Comparison of ENCODE assay signal across 25 cellular contexts in the genomic region with DNA sequence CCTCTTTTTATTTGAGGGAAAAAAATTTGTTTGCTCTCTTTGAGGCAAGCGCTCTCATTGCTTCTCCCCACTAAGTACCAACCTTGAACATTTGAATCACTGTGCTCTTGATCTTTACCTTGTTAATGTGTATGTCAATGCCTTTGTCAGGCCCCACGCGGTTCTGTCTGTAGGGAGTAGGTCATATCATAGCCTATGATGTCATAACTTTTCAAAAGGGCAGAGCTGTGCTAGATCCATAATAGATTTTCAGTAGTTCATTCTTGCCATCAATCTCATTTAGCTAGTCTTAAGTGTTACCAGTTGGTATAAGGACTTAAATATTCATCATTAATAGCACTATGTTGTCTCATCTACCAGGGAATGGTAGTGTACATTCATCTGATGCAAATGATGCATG.
"Had no signal": no experiment of that assay in that cellular context is flagged by ENCODE, and none has a peak within 500 bp of the region (broad histone marks: within the 10 kb centered on the region; RNA-seq: fewer than 3 reads in every experiment).

No MANE protein-coding gene starts in this region.

- H3K27ac Mint-ChIP-seq: activated CD8-positive, alpha-beta memory T cell treated with anti-CD3 and anti-CD28 coated beads, Interleukin-2, amount 10 ng/mL, durations not matched to agents 7 days and 5 days; activated naive CD8-positive, alpha-beta T cell treated with anti-CD3 and anti-CD28 coated beads, Interleukin-2, amount 50 U/mL, for 24 hours; T-helper 2 cell treated with Interferon-gamma antibody and Interleukin-4, amounts not matched to agents 5 μg/mL and 100 μg/mL, for 36 hours had no signal

- H3K36me3 ChIP-seq: brain microvascular endothelial cell, cardiac muscle cell, MG63, Peyer's patch, SJSA1 had no signal

- H3K4me3 Mint-ChIP-seq: activated CD8-positive, alpha-beta memory T cell treated with anti-CD3 and anti-CD28 coated beads, Interleukin-2, amount 10 ng/mL, durations not matched to agents 7 days and 5 days; activated naive CD8-positive, alpha-beta T cell treated with anti-CD3 and anti-CD28 coated beads, Interleukin-2, amount 50 U/mL, for 24 hours; activated T-cell treated with anti-CD3 and anti-CD28 coated beads, Interleukin-2, amount 50 U/mL, for 4 hours; T-helper 2 cell treated with Interferon-gamma antibody and Interleukin-4, amounts not matched to agents 5 μg/mL and 100 μg/mL, for 36 hours had no signal

- H3K4me3 ChIP-seq: cardiac muscle cell, MG63, Peyer's patch, SJSA1 had no signal

- H3K4me1 ChIP-seq: Peyer's patch, SJSA1 had no signal

- ATAC-seq: activated CD4-positive, CD25-positive, alpha-beta regulatory T cell treated with anti-CD3 and anti-CD28 coated beads, Interleukin-2, amount 50 U/mL, for 24 hours; activated CD8-positive, alpha-beta memory T cell treated with anti-CD3 and anti-CD28 coated beads, Interleukin-2, amount 10 ng/mL, durations not matched to agents 7 days and 5 days; activated naive CD8-positive, alpha-beta T cell treated with anti-CD3 and anti-CD28 coated beads, Interleukin-2, amount 50 U/mL, for 24 hours; activated T-cell treated with anti-CD3 and anti-CD28 coated beads, Interleukin-2, amount 50 U/mL, for 4 hours; SK-N-SH treated with all-trans-retinoic acid at 6 μM for 48 hours had no signal

- H3K4me1 Mint-ChIP-seq: activated CD8-positive, alpha-beta memory T cell treated with anti-CD3 and anti-CD28 coated beads, Interleukin-2, amount 10 ng/mL, durations not matched to agents 7 days and 5 days; activated naive CD8-positive, alpha-beta T cell treated with anti-CD3 and anti-CD28 coated beads, Interleukin-2, amount 50 U/mL, for 24 hours had no signal

- H3K36me3 Mint-ChIP-seq: activated CD8-positive, alpha-beta memory T cell treated with anti-CD3 and anti-CD28 coated beads, Interleukin-2, amount 10 ng/mL, durations not matched to agents 7 days and 5 days; activated naive CD4-positive, alpha-beta T cell treated with anti-CD3 and anti-CD28 coated beads, Interleukin-2, amount 50 U/mL, for 72 hours had no signal

- DNase-seq: activated CD4-positive, alpha-beta T cell treated with anti-CD3 and anti-CD28 coated beads for 4 hours; activated CD4-positive, alpha-beta T cell treated with anti-CD3 and anti-CD28 coated beads, Interleukin-2, amount 50 U/mL, for 48 hours; activated CD8-positive, alpha-beta memory T cell treated with anti-CD3 and anti-CD28 coated beads, Interleukin-2, amount 10 ng/mL, durations not matched to agents 7 days and 5 days; activated effector memory CD4-positive, alpha-beta T cell treated with anti-CD3 and anti-CD28 coated beads, Interleukin-2, amount 50 U/mL, for 16 hours; activated naive CD4-positive, alpha-beta T cell treated with Interleukin-2 at 50 U/mL for 16 hours; activated naive CD8-positive, alpha-beta T cell treated with anti-CD3 and anti-CD28 coated beads, Interleukin-2, amount 50 U/mL, for 24 hours; activated T-cell treated with anti-CD3 and anti-CD28 coated beads, Interleukin-2, amount 50 U/mL, for 4 hours; amygdala; NCI-H1105; NCI-H1436; NCI-H187; NCI-H2081; NCI-H446 treated with DMSO at 0.1 percent for 48 hours; Peyer's patch; Right ventricle myocardium superior had no signal

- H3K4me2 ChIP-seq: KMS-11 had no signal

- H3K27ac ChIP-seq: brain microvascular endothelial cell, cardiac muscle cell, KMS-11, Peyer's patch, RWPE1, SJSA1 had no signal

- H3K9me3 Mint-ChIP-seq: activated naive CD4-positive, alpha-beta T cell treated with anti-CD3 and anti-CD28 coated beads, Interleukin-2, amount 50 U/mL, for 72 hours; activated naive CD8-positive, alpha-beta T cell treated with anti-CD3 and anti-CD28 coated beads, Interleukin-2, amount 50 U/mL, for 24 hours; activated T-cell treated with anti-CD3 and anti-CD28 coated beads, Interleukin-2, amount 50 U/mL, for 4 hours; T-helper 2 cell treated with Interferon-gamma antibody and Interleukin-4, amounts not matched to agents 5 μg/mL and 100 μg/mL, for 36 hours had no signal

- H3K27me3 ChIP-seq: brain microvascular endothelial cell, cardiac muscle cell, MG63, Peyer's patch, SJSA1 had no signal

- H3K9ac ChIP-seq: KMS-11 had no signal

- H3K9me3 ChIP-seq: MG63, Peyer's patch, SJSA1 had no signal
